Comparison of ENCODE assay signal across 23 cellular contexts in the genomic region with DNA sequence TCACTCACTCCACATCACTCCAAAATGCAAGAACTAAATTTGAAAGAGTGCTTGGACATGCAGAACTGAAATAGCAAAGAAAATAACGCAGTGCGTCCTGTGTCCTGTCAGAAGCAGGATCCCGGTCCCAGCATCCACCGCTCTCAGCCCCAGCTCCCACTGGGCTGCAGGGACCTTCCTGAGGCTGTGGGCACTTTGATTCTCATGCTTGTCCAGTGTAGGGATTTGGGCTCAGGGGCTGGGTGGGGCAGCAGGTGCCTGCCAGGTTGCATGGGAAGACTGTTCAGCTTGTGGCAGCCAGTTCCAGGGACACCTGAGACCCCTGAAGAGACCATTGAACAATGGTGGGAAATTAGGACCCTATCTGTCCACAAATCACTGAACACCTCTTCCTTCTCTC.
"Had no signal": no experiment of that assay in that cellular context is flagged by ENCODE, and none has a peak within 500 bp of the region (broad histone marks: within the 10 kb centered on the region; RNA-seq: fewer than 3 reads in every experiment).

No MANE protein-coding gene starts in this region.

- H3K27ac ChIP-seq: esophagus squamous epithelium, left lung, prostate gland, right atrium auricular region, testis, tibial artery, upper lobe of left lung, uterus had no signal

- H3K4me1 Mint-ChIP-seq: naive thymus-derived CD4-positive, alpha-beta T cell; stimulated activated memory B cell treated with anti-CD40 and anti-IgM and Interleukin-4, amounts not matched to agents 10 μg/mL and 1 μg/mL and 100 μg/mL, for 72 hours had no signal

- H3K27me3 ChIP-seq: right atrium auricular region, testis, tibial artery, upper lobe of left lung, uterus had no signal

- H3K4me3 Mint-ChIP-seq: dendritic cell treated with granulocyte-macrophage colony-stimulating factor and Interleukin-4, amounts not matched to agents 40 ng/mL and 50 ng/mL, for 4 days; naive thymus-derived CD4-positive, alpha-beta T cell; nephron progenitor cell; stimulated activated memory B cell treated with anti-CD40 and anti-IgM and Interleukin-4, amounts not matched to agents 10 μg/mL and 1 μg/mL and 100 μg/mL, for 72 hours had no signal

- H3K9me3 Mint-ChIP-seq: dendritic cell treated with granulocyte-macrophage colony-stimulating factor and Interleukin-4, amounts not matched to agents 40 ng/mL and 50 ng/mL, for 4 days had no signal

- H3K4me3 ChIP-seq: esophagus squamous epithelium, left lung, prostate gland, right atrium auricular region, testis, tibial artery, upper lobe of left lung, uterus had no signal

- DNase-seq: effector memory CD4-positive, alpha-beta T cell; erythroblast; esophagus squamous epithelium; foreskin melanocyte; glutamatergic neuron; left cardiac atrium; left lung; mesenchymal stem cell; midbrain; naive thymus-derived CD4-positive, alpha-beta T cell; nephron progenitor cell; nucleus accumbens; stimulated activated CD4-positive, alpha-beta T cell treated with anti-CD3 and anti-CD28 coated beads, Interleukin-4, amount 100 ng/mL, for 4 hours; stimulated activated naive CD8-positive, alpha-beta T cell treated with anti-CD3 and anti-CD28 coated beads, Interleukin-15, Interleukin-2, amounts not matched to agents 100 U/mL and 50 U/mL, for 24 hours; testis; tibial artery had no signal

- ATAC-seq: left cardiac atrium; left lung; naive thymus-derived CD4-positive, alpha-beta T cell; sciatic nerve; stimulated activated memory B cell treated with anti-CD40 and anti-IgM and Interleukin-4, amounts not matched to agents 10 μg/mL and 1 μg/mL and 100 μg/mL, for 72 hours; stimulated activated naive CD8-positive, alpha-beta T cell treated with anti-CD3 and anti-CD28 coated beads, Interleukin-15, Interleukin-2, amounts not matched to agents 100 U/mL and 50 U/mL, for 24 hours had no signal

- H3K36me3 ChIP-seq: left lung, prostate gland, uterus had no signal

- H3K27ac Mint-ChIP-seq: dendritic cell treated with granulocyte-macrophage colony-stimulating factor and Interleukin-4, amounts not matched to agents 40 ng/mL and 50 ng/mL, for 4 days; naive thymus-derived CD4-positive, alpha-beta T cell; nephron progenitor cell; stimulated activated memory B cell treated with anti-CD40 and anti-IgM and Interleukin-4, amounts not matched to agents 10 μg/mL and 1 μg/mL and 100 μg/mL, for 72 hours had no signal

- H3K4me1 ChIP-seq: esophagus squamous epithelium, left lung, prostate gland, right atrium auricular region, testis, tibial artery, upper lobe of left lung, uterus had no signal

- H3K9me3 ChIP-seq: esophagus squamous epithelium, left lung, prostate gland, right atrium auricular region, testis, tibial artery, upper lobe of left lung, uterus had no signal
